8 cellular contexts compared by ENCODE assay signal in genomic region chr12:56751712-56752598, GRCh38. TPM values are rescaled to one million over a fixed set of nuclear protein-coding genes. Genes with fewer than 3 reads are reported as not detected.
A peak's percentile ranks its signal among the peaks of the same experiment; 100 is the strongest.
DNase-seq lines count a peak whose midpoint lies in the region; ATAC-seq and TF ChIP-seq lines count a peak whose summit lies in the region.

Gene PRIM1 (minus strand): TSS chr12:56752323. CDS start chr12:56752298, 25 bp downstream.

- H3K27ac ChIP-seq in PC-3 (ENCODE audit: low read length) (peak within 1 kb of the TSS; percentile 47), muscle layer of duodenum (ENCODE audit: low read length) (peak within 1 kb of the TSS; percentile 39)

- H3K4me1 ChIP-seq in PC-3 (ENCODE audit: insufficient read depth, low read length) (peaks cover 7% of the 10 kb centered on the region), muscle layer of duodenum (ENCODE audit: control insufficient read depth in 1 of 2, insufficient read depth in 2 of 2, low read length in 2 of 2) (peaks cover 0 to 10% of the 10 kb centered on the region in 2 donors)

- DNase-seq in DMS53 (lab: John Stamatoyannopoulos, UW) (peak; percentile 96), PC-3 (peak; percentile 90), activated T-cell treated with anti-CD3 and anti-CD28 coated beads for 48 hours (ENCODE audit: low read depth) (peak; percentile 92)
- peak; percentile 78 for DNase-seq in Jurkat, Clone E6-1 (ENCODE audit: low read depth, low spot score)
- peak; percentile 56 to 64 for DNase-seq in stimulated activated CD8-positive, alpha-beta memory T cell treated with anti-CD3 and anti-CD28 coated beads, Interleukin-7, amount 100 ng/mL, for 1 hour (ENCODE audit: low read depth in 2 of 2)

- ATAC-seq in GM21717 (IDR thresholded peaks at IDR 0.05; ENCODE audit: unreplicated experiment): peak; percentile 77
- peak; percentile 84 for ATAC-seq in PC-3
- peak; percentile 86 for ATAC-seq in esophagus mucosa

- H2AFZ ChIP-seq in PC-3 (ENCODE audit: low read length): peak within 1 kb of the TSS; percentile 87

- intact Hi-C loops in PC-3 (cut with micrococcal nuclease): no loop called here

- peaks cover 19% of the 10 kb centered on the region for H3K79me2 ChIP-seq in PC-3 (ENCODE audit: low read length)

- no peaks in the 10 kb centered on the region for H3K27me3 ChIP-seq in PC-3 (ENCODE audit: low read length)
- no peaks in the 10 kb centered on the region for H3K27me3 ChIP-seq in muscle layer of duodenum (ENCODE audit: low read depth, low read length)

- no peak for TF ChIP-seq CTCF in PC-3 (conservative IDR thresholded peaks at IDR 0.05; ENCODE audit: low read depth, low read length)

- TSS peak; percentile 71 for BruUV-seq in PC-3 (replicated peaks; lab: Mats Ljungman, UMichigan)

- H3K4me3 ChIP-seq in Jurkat, Clone E6-1 (ENCODE audit: low read length): peak within 1 kb of the TSS; percentile 93
- H3K4me3 ChIP-seq in PC-3 (ENCODE audit: low read length) (peak within 1 kb of the TSS; percentile 69), muscle layer of duodenum (ENCODE audit: low read depth in 1 of 2, low read length in 2 of 2) (peak within 1 kb of the TSS; percentile 84 to 97)

- no peaks in the 10 kb centered on the region for H3K9me2 ChIP-seq in PC-3 (replicated peaks; ENCODE audit: low read length)

- POLR2A ChIA-PET in PC-3 (lab: Charles Lee; ENCODE audit: unreplicated experiment): no interaction called here

- no peaks in the 10 kb centered on the region for H4K20me1 ChIP-seq in PC-3 (ENCODE audit: low read length)

- CTCF ChIA-PET in PC-3 (lab: Charles Lee): interaction anchor here (0.7 kb wide), 1 partner anchor 267 kb away, joined by 11 read pairs; no protein-coding TSS in a partner anchor

- H3K9ac ChIP-seq in PC-3 (ENCODE audit: low read length): peak within 1 kb of the TSS; percentile 90

- no peaks in the 10 kb centered on the region for H3F3A ChIP-seq in PC-3 (ENCODE audit: low read length, unreplicated experiment)

- H3K36me3 ChIP-seq in PC-3 (ENCODE audit: low read depth, low read length) (peaks cover 7% of the 10 kb centered on the region; the same call in 1 of the 2 replicates), muscle layer of duodenum (ENCODE audit: control insufficient read depth in 1 of 2, insufficient read depth in 2 of 2, low read length in 2 of 2) (peaks cover 0 to under 1% of the 10 kb centered on the region in 2 donors)

- peak within 1 kb of the TSS; percentile 83 for H3K4me2 ChIP-seq in PC-3 (ENCODE audit: low read length)

- H3K9me3 ChIP-seq in PC-3 (ENCODE audit: low read length) (no peaks in the 10 kb centered on the region), muscle layer of duodenum (ENCODE audit: control insufficient read depth in 1 of 2, low read length in 2 of 2) (no peaks in the 10 kb centered on the region)

RNA-seq across cellular contexts. Expression of gene PRIM1, which starts in this region (rescaled TPM):
- 82.2 TPM for polyA plus RNA-seq in Jurkat, Clone E6-1 (2012; ENCODE audit: insufficient read depth, insufficient read length)
- total RNA-seq in PC-3 (2014; rRNA removed) (25.0 and 32.3 TPM in 2 replicates), esophagus mucosa (8.1 TPM)

Comparison
In these comparisons a context has a peak if more than half of its experiments do, and no peak if none do; other contexts are left out.
1. Peak in every context shown above with its lines: DNase-seq, ATAC-seq, H3K4me3 ChIP-seq and H3K27ac ChIP-seq.